Comparison of ENCODE assay signal across 18 cellular contexts in genomic region chr17:27521281-27522027, GRCh38.
"Had no signal": no experiment of that assay in that cellular context is flagged by ENCODE, and none has a peak within 500 bp of the region (broad histone marks: within the 10 kb centered on the region; RNA-seq: fewer than 3 reads in every experiment).

No MANE protein-coding gene starts in this region.

- ATAC-seq: left cardiac atrium; lower lobe of right lung; mucosa of descending colon; naive thymus-derived CD8-positive, alpha-beta T cell; psoas muscle; stimulated activated naive CD8-positive, alpha-beta T cell treated with anti-CD3 and anti-CD28 coated beads, Interleukin-15, amount 100 ng/mL, for 72 hours had no signal

- H3K27ac Mint-ChIP-seq: activated CD4-positive, alpha-beta memory T cell treated with anti-CD3 and anti-CD28 coated beads, Interleukin-2, amount 10 ng/mL, durations not matched to agents 7 days and 5 days; dendritic cell treated with granulocyte-macrophage colony-stimulating factor and Interleukin-4, amounts not matched to agents 40 ng/mL and 50 ng/mL, for 4 days; T-helper 2 cell treated with Interferon-gamma antibody and Interleukin-4, amounts not matched to agents 5 μg/mL and 100 μg/mL, for 36 hours had no signal

- H3K27me3 Mint-ChIP-seq: activated CD4-positive, alpha-beta memory T cell treated with anti-CD3 and anti-CD28 coated beads, Interleukin-2, amount 10 ng/mL, durations not matched to agents 7 days and 5 days; central memory CD8-positive, alpha-beta T cell; naive thymus-derived CD8-positive, alpha-beta T cell; stimulated activated naive CD8-positive, alpha-beta T cell treated with anti-CD3 and anti-CD28 coated beads, Interleukin-15, amount 100 ng/mL, for 72 hours had no signal

- H3K9me3 Mint-ChIP-seq: activated CD4-positive, alpha-beta memory T cell treated with anti-CD3 and anti-CD28 coated beads, Interleukin-2, amount 10 ng/mL, durations not matched to agents 7 days and 5 days; central memory CD8-positive, alpha-beta T cell; dendritic cell treated with granulocyte-macrophage colony-stimulating factor and Interleukin-4, amounts not matched to agents 40 ng/mL and 50 ng/mL, for 4 days; naive thymus-derived CD8-positive, alpha-beta T cell; stimulated activated naive CD8-positive, alpha-beta T cell treated with anti-CD3 and anti-CD28 coated beads, Interleukin-15, amount 100 ng/mL, for 72 hours; T-helper 2 cell treated with Interferon-gamma antibody and Interleukin-4, amounts not matched to agents 5 μg/mL and 100 μg/mL, for 36 hours had no signal

- DNase-seq: activated CD4-positive, alpha-beta memory T cell treated with anti-CD3 and anti-CD28 coated beads, Interleukin-2, amount 10 ng/mL, durations not matched to agents 7 days and 5 days; activated CD4-positive, CD25-positive, alpha-beta regulatory T cell treated with anti-CD3 and anti-CD28 coated beads, Interleukin-2, amount 50 U/mL, for 72 hours; activated naive CD4-positive, alpha-beta T cell; activated T-cell treated with anti-CD3 and anti-CD28 coated beads, Interleukin-2, amount 50 U/mL, for 48 hours; erythroblast; left cardiac atrium; lower lobe of right lung; mucosa of descending colon; naive thymus-derived CD8-positive, alpha-beta T cell; psoas muscle; stimulated activated CD4-positive, alpha-beta T cell treated with anti-CD3 and anti-CD28 coated beads, Interleukin-4, amount 100 ng/mL, for 1 hour; stimulated activated CD8-positive, alpha-beta memory T cell treated with anti-CD3 and anti-CD28 coated beads, Interleukin-4, amount 100 ng/mL, for 48 hours; stimulated activated naive CD8-positive, alpha-beta T cell treated with anti-CD3 and anti-CD28 coated beads, Interleukin-15, amount 100 ng/mL, for 72 hours; SW 1271; tibial artery had no signal

- H3K4me3 ChIP-seq: lower lobe of right lung, mucosa of descending colon, psoas muscle, tibial artery had no signal

- H3K27ac ChIP-seq: lower lobe of right lung, psoas muscle, tibial artery had no signal

- H3K36me3 Mint-ChIP-seq: naive thymus-derived CD8-positive, alpha-beta T cell had no signal

- H3K36me3 ChIP-seq: lower lobe of right lung, tibial artery had no signal

- H3K4me3 Mint-ChIP-seq: activated CD4-positive, alpha-beta memory T cell treated with anti-CD3 and anti-CD28 coated beads, Interleukin-2, amount 10 ng/mL, durations not matched to agents 7 days and 5 days; central memory CD8-positive, alpha-beta T cell; dendritic cell treated with granulocyte-macrophage colony-stimulating factor and Interleukin-4, amounts not matched to agents 40 ng/mL and 50 ng/mL, for 4 days; naive thymus-derived CD8-positive, alpha-beta T cell; stimulated activated naive CD8-positive, alpha-beta T cell treated with anti-CD3 and anti-CD28 coated beads, Interleukin-15, amount 100 ng/mL, for 72 hours; T-helper 2 cell treated with Interferon-gamma antibody and Interleukin-4, amounts not matched to agents 5 μg/mL and 100 μg/mL, for 36 hours had no signal

- H3K27me3 ChIP-seq: tibial artery had no signal

- H3K9me3 ChIP-seq: lower lobe of right lung, mucosa of descending colon, psoas muscle, tibial artery had no signal
